Comparison of ENCODE assay signal across 1 cellular context in genomic region chr6:5205877-5206840, GRCh38.
A peak's percentile ranks its signal among the peaks of the same experiment; 100 is the strongest.
TF ChIP-seq lines count a peak whose summit lies in the region.

No MANE protein-coding gene starts in this region.

TF ChIP-seq in HepG2, 621 proteins besides CTCF, POLR2A, EP300 and RAD21 (continued from another document and continues in another):
- TF ChIP-seq EHMT2 (IDR thresholded peaks at IDR 0.05; ENCODE audit: borderline replicate concordance, low read depth, low read length) (peak; percentile 44; the same call in 1 of the 2 replicates), KDM4B (CRISPR knock-in tag; IDR thresholded peaks at IDR 0.05) (0 out of 2 replicates have a peak, but pooled peaks have one; percentile 74), ZNF124 (CRISPR knock-in tag; IDR thresholded peaks at IDR 0.05) (peak; percentile 65; the same call in 1 of the 2 replicates), POGK (CRISPR knock-in tag; conservative IDR thresholded peaks at IDR 0.05) (peak; percentile 86; the same call in 1 of the 2 replicates), BRD4 (CRISPR knock-in tag; IDR thresholded peaks at IDR 0.05) (no peak), RFX3 (CRISPR knock-in tag; IDR thresholded peaks at IDR 0.05) (no peak), NFRKB (IDR thresholded peaks at IDR 0.05) (no peak), HOXA9 (CRISPR knock-in tag; IDR thresholded peaks at IDR 0.05; ENCODE audit: borderline replicate concordance) (no peak), ZNF616 (CRISPR knock-in tag; IDR thresholded peaks at IDR 0.05; ENCODE audit: low read depth) (no peak), MYNN (CRISPR knock-in tag; IDR thresholded peaks at IDR 0.05; ENCODE audit: low read depth) (no peak), NFIC (IDR thresholded peaks at IDR 0.05; ENCODE audit: low read length) (peak; percentile 72), MLXIP (CRISPR knock-in tag; IDR thresholded peaks at IDR 0.05; ENCODE audit: borderline replicate concordance) (no peak), UBTF (CRISPR knock-in tag; IDR thresholded peaks at IDR 0.05) (no peak), THAP7 (CRISPR knock-in tag; IDR thresholded peaks at IDR 0.05) (peak; percentile 65; the same call in 1 of the 2 replicates), SKI (IDR thresholded peaks at IDR 0.05; ENCODE audit: partially characterized antibody) (peak; percentile 61), REPIN1 (CRISPR knock-in tag; IDR thresholded peaks at IDR 0.05; ENCODE audit: borderline replicate concordance, low read depth) (peak; percentile 87; the same call in 1 of the 2 replicates), ZNF841 (CRISPR knock-in tag; IDR thresholded peaks at IDR 0.05; ENCODE audit: borderline replicate concordance) (no peak), ZNF670 (CRISPR knock-in tag; IDR thresholded peaks at IDR 0.05; ENCODE audit: borderline replicate concordance) (peak; percentile 52; the same call in 1 of the 2 replicates), RNF2 (conservative IDR thresholded peaks at IDR 0.05; ENCODE audit: low read depth) (no peak), ZNF839 (CRISPR knock-in tag; IDR thresholded peaks at IDR 0.05; ENCODE audit: borderline replicate concordance) (no peak), RELA (CRISPR knock-in tag; IDR thresholded peaks at IDR 0.05) (no peak), NR2F2 (IDR thresholded peaks at IDR 0.05; ENCODE audit: borderline replicate concordance, low read depth) (peak; percentile 86), ZNF547 (CRISPR knock-in tag; IDR thresholded peaks at IDR 0.05) (peak; percentile 73; the same call in 1 of the 2 replicates), HBP1 (CRISPR knock-in tag; IDR thresholded peaks at IDR 0.05; ENCODE audit: low read depth) (peak; percentile 54; the same call in 1 of the 2 replicates), TFE3 (CRISPR knock-in tag; IDR thresholded peaks at IDR 0.05) (peak; percentile 81), YEATS4 (CRISPR knock-in tag; IDR thresholded peaks at IDR 0.05; ENCODE audit: borderline replicate concordance) (peak; percentile 87), ZNF431 (CRISPR knock-in tag; IDR thresholded peaks at IDR 0.05; ENCODE audit: borderline replicate concordance, low read depth) (peak; percentile 81; the same call in 1 of the 2 replicates), ZNF280B (CRISPR knock-in tag; IDR thresholded peaks at IDR 0.05; ENCODE audit: borderline replicate concordance) (no peak), PCBP2 (optimal IDR thresholded peaks at IDR 0.05; ENCODE audit: low read depth, low read length, poor library complexity, severe bottlenecking) (no peak)
- TF ChIP-seq, protein P1, sequence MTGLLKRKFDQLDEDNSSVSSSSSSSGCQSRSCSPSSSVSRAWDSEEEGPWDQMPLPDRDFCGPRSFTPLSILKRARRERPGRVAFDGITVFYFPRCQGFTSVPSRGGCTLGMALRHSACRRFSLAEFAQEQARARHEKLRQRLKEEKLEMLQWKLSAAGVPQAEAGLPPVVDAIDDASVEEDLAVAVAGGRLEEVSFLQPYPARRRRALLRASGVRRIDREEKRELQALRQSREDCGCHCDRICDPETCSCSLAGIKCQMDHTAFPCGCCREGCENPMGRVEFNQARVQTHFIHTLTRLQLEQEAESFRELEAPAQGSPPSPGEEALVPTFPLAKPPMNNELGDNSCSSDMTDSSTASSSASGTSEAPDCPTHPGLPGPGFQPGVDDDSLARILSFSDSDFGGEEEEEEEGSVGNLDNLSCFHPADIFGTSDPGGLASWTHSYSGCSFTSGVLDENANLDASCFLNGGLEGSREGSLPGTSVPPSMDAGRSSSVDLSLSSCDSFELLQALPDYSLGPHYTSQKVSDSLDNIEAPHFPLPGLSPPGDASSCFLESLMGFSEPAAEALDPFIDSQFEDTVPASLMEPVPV (CRISPR knock-in tag; IDR thresholded peaks at IDR 0.05), result no peak; the same call in 1 of the 2 replicates
- TF ChIP-seq, protein P2, sequence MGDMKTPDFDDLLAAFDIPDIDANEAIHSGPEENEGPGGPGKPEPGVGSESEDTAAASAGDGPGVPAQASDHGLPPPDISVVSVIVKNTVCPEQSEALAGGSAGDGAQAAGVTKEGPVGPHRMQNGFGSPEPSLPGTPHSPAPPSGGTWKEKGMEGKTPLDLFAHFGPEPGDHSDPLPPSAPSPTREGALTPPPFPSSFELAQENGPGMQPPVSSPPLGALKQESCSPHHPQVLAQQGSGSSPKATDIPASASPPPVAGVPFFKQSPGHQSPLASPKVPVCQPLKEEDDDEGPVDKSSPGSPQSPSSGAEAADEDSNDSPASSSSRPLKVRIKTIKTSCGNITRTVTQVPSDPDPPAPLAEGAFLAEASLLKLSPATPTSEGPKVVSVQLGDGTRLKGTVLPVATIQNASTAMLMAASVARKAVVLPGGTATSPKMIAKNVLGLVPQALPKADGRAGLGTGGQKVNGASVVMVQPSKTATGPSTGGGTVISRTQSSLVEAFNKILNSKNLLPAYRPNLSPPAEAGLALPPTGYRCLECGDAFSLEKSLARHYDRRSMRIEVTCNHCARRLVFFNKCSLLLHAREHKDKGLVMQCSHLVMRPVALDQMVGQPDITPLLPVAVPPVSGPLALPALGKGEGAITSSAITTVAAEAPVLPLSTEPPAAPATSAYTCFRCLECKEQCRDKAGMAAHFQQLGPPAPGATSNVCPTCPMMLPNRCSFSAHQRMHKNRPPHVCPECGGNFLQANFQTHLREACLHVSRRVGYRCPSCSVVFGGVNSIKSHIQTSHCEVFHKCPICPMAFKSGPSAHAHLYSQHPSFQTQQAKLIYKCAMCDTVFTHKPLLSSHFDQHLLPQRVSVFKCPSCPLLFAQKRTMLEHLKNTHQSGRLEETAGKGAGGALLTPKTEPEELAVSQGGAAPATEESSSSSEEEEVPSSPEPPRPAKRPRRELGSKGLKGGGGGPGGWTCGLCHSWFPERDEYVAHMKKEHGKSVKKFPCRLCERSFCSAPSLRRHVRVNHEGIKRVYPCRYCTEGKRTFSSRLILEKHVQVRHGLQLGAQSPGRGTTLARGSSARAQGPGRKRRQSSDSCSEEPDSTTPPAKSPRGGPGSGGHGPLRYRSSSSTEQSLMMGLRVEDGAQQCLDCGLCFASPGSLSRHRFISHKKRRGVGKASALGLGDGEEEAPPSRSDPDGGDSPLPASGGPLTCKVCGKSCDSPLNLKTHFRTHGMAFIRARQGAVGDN (CRISPR knock-in tag; IDR thresholded peaks at IDR 0.05), result peak; percentile 26; the same call in 1 of the 2 replicates
- TF ChIP-seq, protein P3, sequence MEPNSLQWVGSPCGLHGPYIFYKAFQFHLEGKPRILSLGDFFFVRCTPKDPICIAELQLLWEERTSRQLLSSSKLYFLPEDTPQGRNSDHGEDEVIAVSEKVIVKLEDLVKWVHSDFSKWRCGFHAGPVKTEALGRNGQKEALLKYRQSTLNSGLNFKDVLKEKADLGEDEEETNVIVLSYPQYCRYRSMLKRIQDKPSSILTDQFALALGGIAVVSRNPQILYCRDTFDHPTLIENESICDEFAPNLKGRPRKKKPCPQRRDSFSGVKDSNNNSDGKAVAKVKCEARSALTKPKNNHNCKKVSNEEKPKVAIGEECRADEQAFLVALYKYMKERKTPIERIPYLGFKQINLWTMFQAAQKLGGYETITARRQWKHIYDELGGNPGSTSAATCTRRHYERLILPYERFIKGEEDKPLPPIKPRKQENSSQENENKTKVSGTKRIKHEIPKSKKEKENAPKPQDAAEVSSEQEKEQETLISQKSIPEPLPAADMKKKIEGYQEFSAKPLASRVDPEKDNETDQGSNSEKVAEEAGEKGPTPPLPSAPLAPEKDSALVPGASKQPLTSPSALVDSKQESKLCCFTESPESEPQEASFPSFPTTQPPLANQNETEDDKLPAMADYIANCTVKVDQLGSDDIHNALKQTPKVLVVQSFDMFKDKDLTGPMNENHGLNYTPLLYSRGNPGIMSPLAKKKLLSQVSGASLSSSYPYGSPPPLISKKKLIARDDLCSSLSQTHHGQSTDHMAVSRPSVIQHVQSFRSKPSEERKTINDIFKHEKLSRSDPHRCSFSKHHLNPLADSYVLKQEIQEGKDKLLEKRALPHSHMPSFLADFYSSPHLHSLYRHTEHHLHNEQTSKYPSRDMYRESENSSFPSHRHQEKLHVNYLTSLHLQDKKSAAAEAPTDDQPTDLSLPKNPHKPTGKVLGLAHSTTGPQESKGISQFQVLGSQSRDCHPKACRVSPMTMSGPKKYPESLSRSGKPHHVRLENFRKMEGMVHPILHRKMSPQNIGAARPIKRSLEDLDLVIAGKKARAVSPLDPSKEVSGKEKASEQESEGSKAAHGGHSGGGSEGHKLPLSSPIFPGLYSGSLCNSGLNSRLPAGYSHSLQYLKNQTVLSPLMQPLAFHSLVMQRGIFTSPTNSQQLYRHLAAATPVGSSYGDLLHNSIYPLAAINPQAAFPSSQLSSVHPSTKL (CRISPR knock-in tag; IDR thresholded peaks at IDR 0.05), result peak; percentile 98
